Comparison of ENCODE assay signal across 25 cellular contexts in the genomic region with DNA sequence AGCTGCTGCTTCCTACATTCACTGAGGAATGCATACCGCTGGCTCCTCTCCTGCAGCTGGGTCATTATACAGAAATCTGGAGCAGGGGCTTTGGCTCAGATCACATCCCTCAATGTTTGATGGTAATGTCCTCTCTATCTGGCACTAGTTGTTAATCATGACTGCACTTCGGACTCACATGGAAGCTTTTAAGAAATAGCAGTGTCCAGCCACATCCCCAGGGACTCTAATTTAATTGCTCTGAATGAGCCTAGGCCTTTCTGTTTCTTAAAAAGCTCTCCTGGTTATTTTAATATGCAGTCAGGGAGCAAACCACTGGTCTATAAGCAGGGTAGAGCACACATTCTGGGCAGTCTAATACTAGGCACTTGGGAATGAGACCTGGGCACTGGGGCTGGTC. TPM values are rescaled to one million over a fixed set of nuclear protein-coding genes. Genes with fewer than 3 reads are reported as not detected.
"Had no signal": no experiment of that assay in that cellular context is flagged by ENCODE, and none has a peak within 500 bp of the region (broad histone marks: within the 10 kb centered on the region; RNA-seq: fewer than 3 reads in every experiment).

No MANE protein-coding gene starts in this region.

- H3K27me3 ChIP-seq: ascending aorta, body of pancreas, SJSA1 had no signal

- H3K4me1 ChIP-seq: ascending aorta, body of pancreas, SJSA1 had no signal

- H3K27ac ChIP-seq: ascending aorta, body of pancreas, SJSA1, WERI-Rb-1 had no signal

- DNase-seq: activated CD4-positive, alpha-beta T cell treated with anti-CD3 and anti-CD28 coated beads for 36 hours; activated CD4-positive, alpha-beta T cell treated with anti-CD3 and anti-CD28 coated beads, Interleukin-2, amount 50 U/mL, for 4 hours; activated CD8-positive, alpha-beta memory T cell treated with anti-CD3 and anti-CD28 coated beads, Interleukin-2, amount 50 U/mL, for 48 hours; activated CD8-positive, alpha-beta T cell treated with anti-CD3 and anti-CD28 coated beads, Interleukin-2, amount 10 ng/mL, durations not matched to agents 7 days and 5 days; activated effector memory CD4-positive, alpha-beta T cell treated with Interleukin-2 at 50 U/mL for 16 hours; activated naive CD4-positive, alpha-beta T cell; activated T-cell treated with anti-CD3 and anti-CD28 coated beads, Interleukin-2, amount 50 U/mL, for 24 hours; amniotic stem cell; body of pancreas; central memory CD4-positive, alpha-beta T cell; cortex of kidney; NCI-H1930; NCI-H2171; NCI-H2227 treated with DMSO at 0.1 percent for 48 hours; NCI-H446 treated with DMSO at 0.1 percent for 48 hours; NCI-H524 treated with DMSO at 0.1 percent for 48 hours; PC-3; SHP77; T-cell; T-helper 2 cell; WERI-Rb-1 had no signal

- H3K4me3 ChIP-seq: ascending aorta, body of pancreas, SJSA1 had no signal

- H3K36me3 ChIP-seq: ascending aorta, SJSA1, WERI-Rb-1 had no signal

- H3K9me3 ChIP-seq: ascending aorta, body of pancreas, SJSA1 had no signal

RNA-seq across cellular contexts. Expression of a gene that starts 25.7 kb away (rescaled TPM):
- total RNA-seq: activated CD4-positive, alpha-beta T cell treated with anti-CD3 and anti-CD28 coated beads for 36 hours; activated CD8-positive, alpha-beta T cell treated with anti-CD3 and anti-CD28 coated beads, Interleukin-2, amount 10 ng/mL, durations not matched to agents 7 days and 5 days; activated T-helper 1 cell treated with anti-CD3 and anti-CD28 coated beads, Interleukin-12 subunit alpha, Interleukin-12 subunit beta, Interleukin-2, Interleukin-4 antibody, amounts not matched to agents 30 ng/mL and 10 ng/mL and 1 ng/mL, durations not matched to agents 14 hours and 24 hours and 36 hours; bronchial epithelial cell; PC-3; T-cell had no signal
